Comparison of ENCODE assay signal across 14 cellular contexts in genomic region chr20:11755071-11755881, GRCh38.
DNase-seq lines count a peak whose midpoint lies in the region; ATAC-seq, FAIRE-seq and TF ChIP-seq lines count a peak whose summit lies in the region.
"Had no signal": no experiment of that assay in that cellular context is flagged by ENCODE, and none has a peak within 500 bp of the region (broad histone marks: within the 10 kb centered on the region; RNA-seq: fewer than 3 reads in every experiment).

No MANE protein-coding gene starts in this region.

- no peak for TF ChIP-seq POLR2A in vagina (IDR thresholded peaks at IDR 0.05)

- H3K27me3 ChIP-seq in vagina, result no peaks in the 10 kb centered on the region
- H3K27me3 ChIP-seq: body of pancreas, tibial artery had no signal

- H3K9me3 ChIP-seq in vagina, result no peaks in the 10 kb centered on the region
- H3K9me3 ChIP-seq: body of pancreas, tibial artery had no signal

- H3K27ac ChIP-seq in vagina, result no peak overlapping the region
- H3K27ac ChIP-seq: body of pancreas, tibial artery had no signal

- peak; percentile 1 for DNase-seq in ELR (ENCODE audit: low read depth)
- DNase-seq in NCI-H748 treated with DMSO at 0.1 percent for 48 hours (lab: John Stamatoyannopoulos, UW), result peak; percentile 32
- peak; percentile 5 to 10 for DNase-seq in frontal cortex (ENCODE audit: low spot score in 2 of 2)
- peak; percentile 67 for DNase-seq in retina
- no peak for DNase-seq in activated CD4-positive, alpha-beta T cell treated with anti-CD3 and anti-CD28 coated beads, Interleukin-2, amount 50 U/mL, for 1 hour
- DNase-seq in activated CD4-positive, alpha-beta T cell treated with anti-CD3 and anti-CD28 coated beads for 1 hour, result no peak
- no peak for DNase-seq in vagina (ENCODE audit: extremely low spot score in 2 of 2)
- DNase-seq: DMS 273 treated with DMSO at 0.1 percent for 48 hours, NCI-H2171, tibial artery had no signal

- H3K4me3 ChIP-seq in vagina, result no peak overlapping the region
- H3K4me3 ChIP-seq: body of pancreas, tibial artery had no signal

- ATAC-seq in HG03095 (IDR thresholded peaks at IDR 0.05; ENCODE audit: unreplicated experiment), result no peak

- intact Hi-C loops in vagina (cut with DNase I), result no loop called here

- no peaks in the 10 kb centered on the region for H3K4me1 ChIP-seq in vagina
- H3K4me1 ChIP-seq: tibial artery had no signal

- FAIRE-seq in frontal cortex (lab: Jason Lieb, UNC), result peak; percentile 42
- FAIRE-seq: HTR-8/SVneo, RCC 7860 had no signal

- TF ChIP-seq CTCF in vagina (IDR thresholded peaks at IDR 0.05), result no peak

- no peaks in the 10 kb centered on the region for H3K36me3 ChIP-seq in vagina
- H3K36me3 ChIP-seq: tibial artery had no signal

Comparison
In these comparisons a context has a peak if more than half of its experiments do, and no peak if none do; other contexts are left out.
1. DNase-seq: peak in ELR (single experiment), NCI-H748 treated with DMSO at 0.1 percent for 48 hours (single experiment), frontal cortex (2 of 2) and retina (single experiment); none in activated CD4-positive, alpha-beta T cell treated with anti-CD3 and anti-CD28 coated beads, Interleukin-2, amount 50 U/mL, for 1 hour (single experiment), activated CD4-positive, alpha-beta T cell treated with anti-CD3 and anti-CD28 coated beads for 1 hour (single experiment) and vagina (0 of 2).